Comparison of ENCODE assay signal across 10 cellular contexts in the genomic region with DNA sequence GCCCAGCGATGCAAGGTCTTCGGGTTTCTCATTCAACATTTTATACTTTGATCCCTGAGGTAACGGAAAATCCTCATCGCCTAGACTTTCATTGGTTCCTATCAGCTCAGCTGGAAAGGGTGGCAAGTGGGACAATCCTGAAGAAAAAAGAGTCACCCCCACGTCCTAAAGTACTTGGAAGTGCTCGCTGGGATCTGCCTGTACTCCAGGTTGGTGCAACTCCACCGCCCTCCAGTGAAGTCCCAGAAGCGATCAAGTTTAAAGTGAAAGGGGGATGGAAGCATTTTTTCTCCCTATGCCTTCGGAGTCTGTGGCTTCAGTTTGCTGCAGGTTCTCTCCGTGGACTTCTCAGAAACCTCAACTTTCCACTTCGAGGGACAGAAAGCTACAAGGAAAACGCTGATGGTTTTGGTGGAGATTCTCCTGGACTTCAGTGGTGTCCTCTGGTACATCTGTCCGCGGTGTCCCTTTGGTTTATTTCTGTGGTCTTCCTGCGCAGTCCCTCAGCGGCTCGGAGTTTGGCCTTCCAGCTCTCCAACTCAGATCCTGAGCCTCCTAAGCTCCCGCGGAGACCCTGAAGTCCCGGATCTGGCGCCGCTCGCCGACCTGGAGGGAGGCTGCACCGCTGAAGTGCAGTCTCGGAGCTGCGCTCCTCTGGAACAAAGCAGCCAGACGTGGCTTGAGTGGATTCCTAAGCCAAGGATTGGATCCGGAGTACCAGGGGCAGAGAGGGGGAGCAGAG. TPM values are rescaled to one million over a fixed set of nuclear protein-coding genes. Genes with fewer than 3 reads are reported as not detected.
A peak's percentile ranks its signal among the peaks of the same experiment; 100 is the strongest.
DNase-seq lines count a peak whose midpoint lies in the region; ATAC-seq, FAIRE-seq and TF ChIP-seq lines count a peak whose summit lies in the region.
"Had no signal": no experiment of that assay in that cellular context is flagged by ENCODE, and none has a peak within 500 bp of the region (broad histone marks: within the 10 kb centered on the region; RNA-seq: fewer than 3 reads in every experiment).

No MANE protein-coding gene starts in this region.

- H3K9me3 ChIP-seq in A549: no peaks in the 10 kb centered on the region
- no peaks in the 10 kb centered on the region for H3K9me3 ChIP-seq in left lung
- no peaks in the 10 kb centered on the region for H3K9me3 ChIP-seq in testis

- TF ChIP-seq CTCF in A549 (IDR thresholded peaks at IDR 0.05) (no peak), cardiac fibroblast (IDR thresholded peaks at IDR 0.05; ENCODE audit: low read depth, low read length) (no peak), left lung (IDR thresholded peaks at IDR 0.05) (no peak), testis (IDR thresholded peaks at IDR 0.05) (no peak)

- TF ChIP-seq RAD21 in A549 (conservative IDR thresholded peaks at IDR 0.05 in 1 of 2, IDR thresholded peaks at IDR 0.05 in 1 of 2): no peak

- H3K36me3 ChIP-seq in left lung (no peaks in the 10 kb centered on the region), testis (ENCODE audit: low read depth, missing control alignments) (no peaks in the 10 kb centered on the region)

- CTCF ChIA-PET in A549 (lab: Yijun Ruan, JAX): no interaction called here

- POLR2A ChIA-PET in A549 (lab: Yijun Ruan, JAX): no interaction called here

- intact Hi-C loops in left lung (cut with DNase I): no loop called here
- intact Hi-C loops in testis (cut with DNase I; ENCODE audit: low total_unique reads): no loop called here

- H3K4me2 ChIP-seq in A549: peak overlapping the region; percentile 28; the same call in 1 of the 3 replicates

- 14% methylated on average over 29 of the region's 29 CpGs for WGBS in A549 (ENCODE audit: missing lambda C conversion rate)
- WGBS in testis, 2 donors: 1% methylated on average over 25 to 29 of the region's 29 CpGs

- H3K4me3 ChIP-seq in A549 (no peak overlapping the region), cardiac fibroblast (replicated peaks in 1 of 2; ENCODE audit: low read depth in 2 of 2, low read length in 2 of 2) (peak overlapping the region; percentile 62 to 71), left lung (peak overlapping the region; percentile 36 to 41), testis (peak overlapping the region; percentile 63 to 67)

- TF ChIP-seq EP300 in A549 (IDR thresholded peaks at IDR 0.05): no peak

- DNase-seq in A549 (ENCODE audit: low read depth in 1 of 2, low spot score in 1 of 2) (no peak), NCI-H128 (lab: John Stamatoyannopoulos, UW; ENCODE audit: unreplicated experiment) (peak; percentile 74), cardiac fibroblast (ENCODE audit: low read depth in 2 of 2) (peak; percentile 79 to 92), left lung (peak in 1 of 2 donors; percentile 45), testis (peak; percentile 73), COLO829 (ENCODE audit: low spot score) (no peak)

- ATAC-seq in A549 (peak in 1 of 2 experiments; percentile 13; a peak in 3 of 6 replicates), left lung (peak; percentile 48), HG03045 (IDR thresholded peaks at IDR 0.05; ENCODE audit: unreplicated experiment) (no peak), GM18498 (IDR thresholded peaks at IDR 0.05; ENCODE audit: unreplicated experiment) (no peak)

- no peak for FAIRE-seq in A549 (lab: Jason Lieb, UNC)
- FAIRE-seq: G401.6 had no signal

- no peak for TF ChIP-seq POLR2A in A549 (IDR thresholded peaks at IDR 0.05; ENCODE audit: low read length)
- no peak for TF ChIP-seq POLR2A in testis (IDR thresholded peaks at IDR 0.05)

- no peak overlapping the region for H3K27ac ChIP-seq in A549
- peak overlapping the region; percentile 48 to 75 for H3K27ac ChIP-seq in left lung
- H3K27ac ChIP-seq in testis: peak overlapping the region; percentile 66 to 82

- H3K27me3 ChIP-seq in left lung (peaks cover 56 to 84% of the 10 kb centered on the region in 2 donors), testis (no peaks in the 10 kb centered on the region)

- H3K4me1 ChIP-seq in A549 (peaks cover 12% of the 10 kb centered on the region; the same call in 1 of the 3 replicates), left lung (peaks cover 0 to 17% of the 10 kb centered on the region in 2 donors), testis (peaks cover 5% of the 10 kb centered on the region)

TF ChIP-seq in A549, 52 proteins besides CTCF, POLR2A, EP300 and RAD21:
- TF ChIP-seq RARB (CRISPR knock-in tag; IDR thresholded peaks at IDR 0.05): no peak
- TF ChIP-seq CHD2 (IDR thresholded peaks at IDR 0.05; ENCODE audit: low read length, partially characterized antibody): no peak
- TF ChIP-seq HMGXB4 (CRISPR knock-in tag; IDR thresholded peaks at IDR 0.05; ENCODE audit: borderline replicate concordance): no peak
- TF ChIP-seq ZC3H11A (IDR thresholded peaks at IDR 0.05): no peak
- TF ChIP-seq KDM5A (IDR thresholded peaks at IDR 0.05): no peak
- TF ChIP-seq SMC3 (IDR thresholded peaks at IDR 0.05): no peak
- no peak for TF ChIP-seq RCOR1 (IDR thresholded peaks at IDR 0.05; ENCODE audit: low read depth, low read length)
- TF ChIP-seq, protein P1, sequence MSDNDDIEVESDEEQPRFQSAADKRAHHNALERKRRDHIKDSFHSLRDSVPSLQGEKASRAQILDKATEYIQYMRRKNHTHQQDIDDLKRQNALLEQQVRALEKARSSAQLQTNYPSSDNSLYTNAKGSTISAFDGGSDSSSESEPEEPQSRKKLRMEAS (IDR thresholded peaks at IDR 0.05): no peak
- TF ChIP-seq HEYL (CRISPR knock-in tag; IDR thresholded peaks at IDR 0.05): no peak
- no peak for TF ChIP-seq ZSCAN20 (CRISPR knock-in tag; IDR thresholded peaks at IDR 0.05)
- TF ChIP-seq FOXS1 (CRISPR knock-in tag; IDR thresholded peaks at IDR 0.05): no peak
- TF ChIP-seq USF2 (IDR thresholded peaks at IDR 0.05): no peak
- no peak for TF ChIP-seq HDAC2 (IDR thresholded peaks at IDR 0.05)
- TF ChIP-seq NFE2L2 (conservative IDR thresholded peaks at IDR 0.05; ENCODE audit: low read length): no peak
- TF ChIP-seq, protein P2, sequence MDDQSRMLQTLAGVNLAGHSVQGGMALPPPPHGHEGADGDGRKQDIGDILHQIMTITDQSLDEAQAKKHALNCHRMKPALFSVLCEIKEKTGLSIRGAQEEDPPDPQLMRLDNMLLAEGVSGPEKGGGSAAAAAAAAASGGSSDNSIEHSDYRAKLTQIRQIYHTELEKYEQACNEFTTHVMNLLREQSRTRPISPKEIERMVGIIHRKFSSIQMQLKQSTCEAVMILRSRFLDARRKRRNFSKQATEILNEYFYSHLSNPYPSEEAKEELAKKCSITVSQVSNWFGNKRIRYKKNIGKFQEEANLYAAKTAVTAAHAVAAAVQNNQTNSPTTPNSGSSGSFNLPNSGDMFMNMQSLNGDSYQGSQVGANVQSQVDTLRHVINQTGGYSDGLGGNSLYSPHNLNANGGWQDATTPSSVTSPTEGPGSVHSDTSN (IDR thresholded peaks at IDR 0.05): no peak

RNA-seq across cellular contexts. Expression of gene LRFN5, which starts 1.7 kb away (rescaled TPM):
- not detected in 2 replicates for polyA plus RNA-seq in A549 (2011; rRNA removed)
- polyA plus RNA-seq in A549 (2012; cell fraction: cytosol; rRNA removed): not detected in 2 replicates
- polyA plus RNA-seq in A549 (2012; cell fraction: nucleus; rRNA removed): not detected in 2 replicates
- polyA plus RNA-seq in A549 (2017; fragmentation: RNase III; extraction: RNeasy Plus Mini Kit Qiagen cat#74134 plus additional on column Dnase treatment): not detected in 3 replicates
- not detected in 2 replicates for polyA minus RNA-seq in A549 (2011; rRNA and poly(A)+ RNA removed)
- 1 to 10 TPM; 2.1 to 2.3 TPM for total RNA-seq in left lung
- total RNA-seq in testis: 1 to 10 TPM; 5.9 to 6.8 TPM
- 2.4 TPM for polyA plus RNA-seq in testis (ENCODE audit: insufficient read depth, low read depth, low replicate concordance)
- total RNA-seq: T-helper 1 cell treated with Interleukin-12 subunit alpha and Interleukin-12 subunit beta and Interleukin-4 antibody, amounts not matched to agents 30 ng/mL and 1 ng/mL, for 36 hours had no signal

Comparison
In these comparisons a context has a peak if more than half of its experiments do, and no peak if none do; other contexts are left out.
1. DNase-seq: peak in NCI-H128 (single experiment), cardiac fibroblast (2 of 2) and testis (single experiment); none in A549 (0 of 2) and COLO829 (single experiment).
2. H3K27ac ChIP-seq: peak in left lung (2 of 2) and testis (2 of 2); none in A549 (0 of 2).